In genomic region chr6:33304216-33304615, GRCh38 we compare ENCODE assay signal across 1 cellular context.
TF ChIP-seq lines count a peak whose summit lies in the region.

No MANE protein-coding gene starts in this region.

TF ChIP-seq in HepG2, 621 proteins besides CTCF, POLR2A, EP300 and RAD21:
- TF ChIP-seq, protein P1, sequence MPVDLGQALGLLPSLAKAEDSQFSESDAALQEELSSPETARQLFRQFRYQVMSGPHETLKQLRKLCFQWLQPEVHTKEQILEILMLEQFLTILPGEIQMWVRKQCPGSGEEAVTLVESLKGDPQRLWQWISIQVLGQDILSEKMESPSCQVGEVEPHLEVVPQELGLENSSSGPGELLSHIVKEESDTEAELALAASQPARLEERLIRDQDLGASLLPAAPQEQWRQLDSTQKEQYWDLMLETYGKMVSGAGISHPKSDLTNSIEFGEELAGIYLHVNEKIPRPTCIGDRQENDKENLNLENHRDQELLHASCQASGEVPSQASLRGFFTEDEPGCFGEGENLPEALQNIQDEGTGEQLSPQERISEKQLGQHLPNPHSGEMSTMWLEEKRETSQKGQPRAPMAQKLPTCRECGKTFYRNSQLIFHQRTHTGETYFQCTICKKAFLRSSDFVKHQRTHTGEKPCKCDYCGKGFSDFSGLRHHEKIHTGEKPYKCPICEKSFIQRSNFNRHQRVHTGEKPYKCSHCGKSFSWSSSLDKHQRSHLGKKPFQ (CRISPR knock-in tag; IDR thresholded peaks at IDR 0.05; ENCODE audit: insufficient replicate concordance): no peak
- TF ChIP-seq MXD1 (CRISPR knock-in tag; IDR thresholded peaks at IDR 0.05): no peak
- TF ChIP-seq ZFP62 (CRISPR knock-in tag; IDR thresholded peaks at IDR 0.05): no peak
- TF ChIP-seq, protein P2, sequence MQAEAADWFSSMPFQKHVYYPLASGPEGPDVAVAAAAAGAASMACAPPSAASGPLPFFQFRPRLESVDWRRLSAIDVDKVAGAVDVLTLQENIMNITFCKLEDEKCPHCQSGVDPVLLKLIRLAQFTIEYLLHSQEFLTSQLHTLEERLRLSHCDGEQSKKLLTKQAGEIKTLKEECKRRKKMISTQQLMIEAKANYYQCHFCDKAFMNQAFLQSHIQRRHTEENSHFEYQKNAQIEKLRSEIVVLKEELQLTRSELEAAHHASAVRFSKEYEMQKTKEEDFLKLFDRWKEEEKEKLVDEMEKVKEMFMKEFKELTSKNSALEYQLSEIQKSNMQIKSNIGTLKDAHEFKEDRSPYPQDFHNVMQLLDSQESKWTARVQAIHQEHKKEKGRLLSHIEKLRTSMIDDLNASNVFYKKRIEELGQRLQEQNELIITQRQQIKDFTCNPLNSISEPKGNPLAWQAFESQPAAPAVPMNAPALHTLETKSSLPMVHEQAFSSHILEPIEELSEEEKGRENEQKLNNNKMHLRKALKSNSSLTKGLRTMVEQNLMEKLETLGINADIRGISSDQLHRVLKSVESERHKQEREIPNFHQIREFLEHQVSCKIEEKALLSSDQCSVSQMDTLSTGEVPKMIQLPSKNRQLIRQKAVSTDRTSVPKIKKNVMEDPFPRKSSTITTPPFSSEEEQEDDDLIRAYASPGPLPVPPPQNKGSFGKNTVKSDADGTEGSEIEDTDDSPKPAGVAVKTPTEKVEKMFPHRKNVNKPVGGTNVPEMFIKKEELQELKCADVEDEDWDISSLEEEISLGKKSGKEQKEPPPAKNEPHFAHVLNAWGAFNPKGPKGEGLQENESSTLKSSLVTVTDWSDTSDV (CRISPR knock-in tag; IDR thresholded peaks at IDR 0.05): no peak
- TF ChIP-seq SNAPC2 (CRISPR knock-in tag; IDR thresholded peaks at IDR 0.05): no peak
- 0 out of 2 replicates have a peak, but pooled peaks have one; percentile 77 for TF ChIP-seq ZC3H13 (CRISPR knock-in tag; IDR thresholded peaks at IDR 0.05)
- TF ChIP-seq, protein P3, sequence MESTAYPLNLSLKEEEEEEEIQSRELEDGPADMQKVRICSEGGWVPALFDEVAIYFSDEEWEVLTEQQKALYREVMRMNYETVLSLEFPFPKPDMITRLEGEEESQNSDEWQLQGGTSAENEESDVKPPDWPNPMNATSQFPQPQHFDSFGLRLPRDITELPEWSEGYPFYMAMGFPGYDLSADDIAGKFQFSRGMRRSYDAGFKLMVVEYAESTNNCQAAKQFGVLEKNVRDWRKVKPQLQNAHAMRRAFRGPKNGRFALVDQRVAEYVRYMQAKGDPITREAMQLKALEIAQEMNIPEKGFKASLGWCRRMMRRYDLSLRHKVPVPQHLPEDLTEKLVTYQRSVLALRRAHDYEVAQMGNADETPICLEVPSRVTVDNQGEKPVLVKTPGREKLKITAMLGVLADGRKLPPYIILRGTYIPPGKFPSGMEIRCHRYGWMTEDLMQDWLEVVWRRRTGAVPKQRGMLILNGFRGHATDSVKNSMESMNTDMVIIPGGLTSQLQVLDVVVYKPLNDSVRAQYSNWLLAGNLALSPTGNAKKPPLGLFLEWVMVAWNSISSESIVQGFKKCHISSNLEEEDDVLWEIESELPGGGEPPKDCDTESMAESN (CRISPR knock-in tag; conservative IDR thresholded peaks at IDR 0.05): no peak
- TF ChIP-seq AGO2 (optimal IDR thresholded peaks at IDR 0.05; ENCODE audit: low read depth, low read length): peak; percentile 81
- no peak for TF ChIP-seq TFDP2 (CRISPR knock-in tag; IDR thresholded peaks at IDR 0.05)
- TF ChIP-seq SIN3A (IDR thresholded peaks at IDR 0.05; ENCODE audit: borderline replicate concordance, low read depth, low read length): no peak
- TF ChIP-seq, protein P4, sequence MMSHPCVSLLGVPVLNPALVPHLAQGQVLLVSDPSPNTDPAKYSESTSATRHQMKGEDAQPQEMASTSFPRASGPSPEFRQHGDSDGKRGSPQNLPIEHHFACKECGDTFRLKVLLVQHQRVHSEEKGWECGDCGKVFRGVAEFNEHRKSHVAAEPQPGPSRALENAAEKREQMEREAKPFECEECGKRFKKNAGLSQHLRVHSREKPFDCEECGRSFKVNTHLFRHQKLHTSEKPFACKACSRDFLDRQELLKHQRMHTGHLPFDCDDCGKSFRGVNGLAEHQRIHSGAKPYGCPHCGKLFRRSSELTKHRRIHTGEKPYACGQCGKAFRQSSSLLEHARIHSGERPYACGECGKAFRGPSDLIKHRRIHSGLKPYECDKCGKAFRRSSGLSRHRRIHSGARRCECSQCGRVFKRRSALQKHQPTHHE (CRISPR knock-in tag; IDR thresholded peaks at IDR 0.05; ENCODE audit: borderline replicate concordance): no peak
- no peak for TF ChIP-seq NCOA2 (CRISPR knock-in tag; IDR thresholded peaks at IDR 0.05)
- no peak for TF ChIP-seq ZNF552 (CRISPR knock-in tag; IDR thresholded peaks at IDR 0.05; ENCODE audit: borderline replicate concordance)
- TF ChIP-seq FOXA3 (CRISPR knock-in tag; IDR thresholded peaks at IDR 0.05): no peak
- no peak for TF ChIP-seq HOMEZ (CRISPR knock-in tag; IDR thresholded peaks at IDR 0.05; ENCODE audit: low read depth)
- no peak for TF ChIP-seq PAF1 (CRISPR knock-in tag; IDR thresholded peaks at IDR 0.05)
- peak; percentile 60; the same call in 1 of the 2 replicates for TF ChIP-seq RBFOX2 (IDR thresholded peaks at IDR 0.05; ENCODE audit: low read depth, low read length)
- TF ChIP-seq MZF1 (CRISPR knock-in tag; IDR thresholded peaks at IDR 0.05; ENCODE audit: borderline replicate concordance): no peak
- no peak for TF ChIP-seq REPIN1 (CRISPR knock-in tag; IDR thresholded peaks at IDR 0.05; ENCODE audit: borderline replicate concordance, low read depth)
- no peak for TF ChIP-seq NR2F6 (IDR thresholded peaks at IDR 0.05)
- no peak for TF ChIP-seq NR2F6 (CRISPR knock-in tag; IDR thresholded peaks at IDR 0.05)
